ENCODE assay signal across 8 cellular contexts in genomic region chr2:134253804-134254203, GRCh38. TPM values are rescaled to one million over a fixed set of nuclear protein-coding genes. Genes with fewer than 3 reads are reported as not detected.
A peak's percentile ranks its signal among the peaks of the same experiment; 100 is the strongest.
DNase-seq lines count a peak whose midpoint lies in the region; ATAC-seq, FAIRE-seq and TF ChIP-seq lines count a peak whose summit lies in the region.

A gene with protein sequence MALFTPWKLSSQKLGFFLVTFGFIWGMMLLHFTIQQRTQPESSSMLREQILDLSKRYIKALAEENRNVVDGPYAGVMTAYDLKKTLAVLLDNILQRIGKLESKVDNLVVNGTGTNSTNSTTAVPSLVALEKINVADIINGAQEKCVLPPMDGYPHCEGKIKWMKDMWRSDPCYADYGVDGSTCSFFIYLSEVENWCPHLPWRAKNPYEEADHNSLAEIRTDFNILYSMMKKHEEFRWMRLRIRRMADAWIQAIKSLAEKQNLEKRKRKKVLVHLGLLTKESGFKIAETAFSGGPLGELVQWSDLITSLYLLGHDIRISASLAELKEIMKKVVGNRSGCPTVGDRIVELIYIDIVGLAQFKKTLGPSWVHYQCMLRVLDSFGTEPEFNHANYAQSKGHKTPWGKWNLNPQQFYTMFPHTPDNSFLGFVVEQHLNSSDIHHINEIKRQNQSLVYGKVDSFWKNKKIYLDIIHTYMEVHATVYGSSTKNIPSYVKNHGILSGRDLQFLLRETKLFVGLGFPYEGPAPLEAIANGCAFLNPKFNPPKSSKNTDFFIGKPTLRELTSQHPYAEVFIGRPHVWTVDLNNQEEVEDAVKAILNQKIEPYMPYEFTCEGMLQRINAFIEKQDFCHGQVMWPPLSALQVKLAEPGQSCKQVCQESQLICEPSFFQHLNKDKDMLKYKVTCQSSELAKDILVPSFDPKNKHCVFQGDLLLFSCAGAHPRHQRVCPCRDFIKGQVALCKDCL (plus strand): TSS chr2:134254072. CDS start chr2:134254404, 332 bp downstream.

- no peak for FAIRE-seq in GM12891 (lab: Jason Lieb, UNC)

- DNase-seq in GM12891 (ENCODE audit: insufficient read length, low spot score) (no peak), NCI-H446 (lab: John Stamatoyannopoulos, UW) (peak; percentile 16 to 71), epithelial cell of proximal tubule (ENCODE audit: low read depth) (no peak), progenitor cell of endocrine pancreas (ENCODE audit: low spot score, unreplicated experiment) (no peak), HEK293T (ENCODE audit: extremely low spot score) (no peak)
- no peak for DNase-seq in central memory CD4-positive, alpha-beta T cell

- CTCF ChIA-PET in HEK293T (lab: Yijun Ruan, JAX) = interaction anchor here (1.6 kb wide), 1 partner anchor 9 kb away, joined by 5 read pairs; no protein-coding TSS in a partner anchor

- no peak for TF ChIP-seq POLR2A in GM12891 (IDR thresholded peaks at IDR 0.05; ENCODE audit: low read depth, low read length)

- POLR2A ChIA-PET in HEK293T (lab: Yijun Ruan, JAX) = no interaction called here

- no peaks in the 10 kb centered on the region for H3K27me3 Mint-ChIP-seq in progenitor cell of endocrine pancreas

- TF ChIP-seq CTCF in epithelial cell of proximal tubule (conservative IDR thresholded peaks at IDR 0.05; ENCODE audit: low read depth, low read length) (no peak), progenitor cell of endocrine pancreas (IDR thresholded peaks at IDR 0.05; ENCODE audit: unreplicated experiment) (no peak)

- H3K4me3 Mint-ChIP-seq in progenitor cell of endocrine pancreas (ENCODE audit: low read depth) = no peak within 1 kb of the TSS

- peak within 1 kb of the TSS; percentile 30 for H3K27ac Mint-ChIP-seq in progenitor cell of endocrine pancreas

- H3K36me3 Mint-ChIP-seq in progenitor cell of endocrine pancreas (ENCODE audit: insufficient read depth) = peaks cover 7% of the 10 kb centered on the region

- no peak within 1 kb of the TSS for H3K4me3 ChIP-seq in epithelial cell of proximal tubule (ENCODE audit: low read depth, low read length)

- no peaks in the 10 kb centered on the region for H3K9me3 Mint-ChIP-seq in progenitor cell of endocrine pancreas (ENCODE audit: low read depth)

- ATAC-seq in HG02610 (IDR thresholded peaks at IDR 0.05; ENCODE audit: unreplicated experiment) (peak; percentile 9), HG02970 (IDR thresholded peaks at IDR 0.05; ENCODE audit: low FRiP score, unreplicated experiment) (no peak)

- no peaks in the 10 kb centered on the region for H3K4me1 Mint-ChIP-seq in progenitor cell of endocrine pancreas (ENCODE audit: low read depth)

TF ChIP-seq in GM12891, 5 proteins besides CTCF, POLR2A, EP300 and RAD21:
- TF ChIP-seq TAF1 (IDR thresholded peaks at IDR 0.05; ENCODE audit: low read depth, low read length) (no peak), SPI1 (IDR thresholded peaks at IDR 0.05; ENCODE audit: low read depth, low read length) (peak; percentile 77), PAX5 (IDR thresholded peaks at IDR 0.05; ENCODE audit: insufficient read depth, low read length, severe bottlenecking) (no peak)

TF ChIP-seq in HEK293T, 16 proteins besides CTCF, POLR2A, EP300 and RAD21:
- TF ChIP-seq ELF4 (IDR thresholded peaks at IDR 0.05) (no peak), L3MBTL2 (conservative IDR thresholded peaks at IDR 0.05) (no peak), FOXA1 (IDR thresholded peaks at IDR 0.05) (no peak), TARDBP (IDR thresholded peaks at IDR 0.05) (no peak), CTBP1 (IDR thresholded peaks at IDR 0.05; ENCODE audit: borderline replicate concordance) (no peak), HDGF (IDR thresholded peaks at IDR 0.05; ENCODE audit: borderline replicate concordance) (no peak), ZNF384 (IDR thresholded peaks at IDR 0.05) (no peak), BHLHE40 (IDR thresholded peaks at IDR 0.05; ENCODE audit: borderline replicate concordance) (no peak), LEF1 (IDR thresholded peaks at IDR 0.05; ENCODE audit: borderline replicate concordance) (no peak), SUZ12 (IDR thresholded peaks at IDR 0.05) (no peak), ARNT (IDR thresholded peaks at IDR 0.05) (no peak), NFRKB (IDR thresholded peaks at IDR 0.05) (no peak), FOXK2 (IDR thresholded peaks at IDR 0.05) (no peak), FOXM1 (IDR thresholded peaks at IDR 0.05; ENCODE audit: borderline replicate concordance) (no peak), SP1 (IDR thresholded peaks at IDR 0.05) (no peak)
- TF ChIP-seq, protein P1, sequence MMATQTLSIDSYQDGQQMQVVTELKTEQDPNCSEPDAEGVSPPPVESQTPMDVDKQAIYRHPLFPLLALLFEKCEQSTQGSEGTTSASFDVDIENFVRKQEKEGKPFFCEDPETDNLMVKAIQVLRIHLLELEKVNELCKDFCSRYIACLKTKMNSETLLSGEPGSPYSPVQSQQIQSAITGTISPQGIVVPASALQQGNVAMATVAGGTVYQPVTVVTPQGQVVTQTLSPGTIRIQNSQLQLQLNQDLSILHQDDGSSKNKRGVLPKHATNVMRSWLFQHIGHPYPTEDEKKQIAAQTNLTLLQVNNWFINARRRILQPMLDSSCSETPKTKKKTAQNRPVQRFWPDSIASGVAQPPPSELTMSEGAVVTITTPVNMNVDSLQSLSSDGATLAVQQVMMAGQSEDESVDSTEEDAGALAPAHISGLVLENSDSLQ (IDR thresholded peaks at IDR 0.05) = no peak

RNA-seq across cellular contexts. Expression of the gene that starts here (rescaled TPM):
- polyA plus RNA-seq in GM12891 (2012; ENCODE audit: low read depth, missing spikeins) = 27.6 TPM
- 24.0 and 34.0 TPM in 2 replicates for total RNA-seq in epithelial cell of proximal tubule
- total RNA-seq in progenitor cell of endocrine pancreas = 106 and 110 TPM in 2 replicates

Comparison
In these comparisons a context has a peak if more than half of its experiments do, and no peak if none do; other contexts are left out.
1. DNase-seq: peak in NCI-H446 (2 of 2); none in GM12891 (single experiment), epithelial cell of proximal tubule (single experiment), progenitor cell of endocrine pancreas (single experiment), central memory CD4-positive, alpha-beta T cell (single experiment) and HEK293T (single experiment).